ENCODE assay signal across 8 cellular contexts in the genomic region with DNA sequence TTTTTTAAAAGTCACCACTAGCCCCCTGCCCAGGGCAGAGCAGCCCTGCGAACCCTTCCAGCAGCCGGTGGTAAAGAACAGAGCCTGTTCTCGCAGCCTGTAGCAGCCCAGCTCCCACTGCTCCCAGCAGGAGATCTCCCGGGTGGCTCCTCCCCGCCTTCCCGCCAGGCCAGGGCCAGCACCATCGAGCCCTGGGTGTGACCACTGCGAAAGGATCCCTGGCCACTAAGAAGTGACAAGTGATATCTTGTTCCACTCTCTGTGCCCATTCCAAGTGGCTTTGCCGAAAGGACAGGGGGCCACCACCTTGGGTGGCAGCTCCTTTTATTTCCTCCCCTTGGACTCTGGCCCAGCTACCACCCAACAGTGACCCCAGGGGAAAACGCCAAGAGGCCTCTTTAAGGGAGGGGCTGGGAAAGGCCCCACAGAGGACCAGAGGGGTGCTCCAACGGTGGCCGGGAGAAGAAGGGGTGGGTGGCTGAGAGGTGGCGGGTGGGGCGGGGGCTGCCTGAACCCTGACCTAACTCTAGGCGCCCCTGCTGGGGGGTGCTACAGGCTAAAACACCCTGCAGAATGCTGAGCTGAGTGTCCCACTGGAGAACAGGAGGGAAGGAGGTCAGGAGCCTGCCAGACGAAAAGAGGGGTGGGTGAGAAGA. TPM values are rescaled to one million over a fixed set of nuclear protein-coding genes. Genes with fewer than 3 reads are reported as not detected.
DNase-seq lines count a peak whose midpoint lies in the region; TF ChIP-seq lines count a peak whose summit lies in the region.

No MANE protein-coding gene starts in this region.

- peaks cover 53% of the 10 kb centered on the region for H3K79me2 ChIP-seq in fibroblast of lung (ENCODE audit: control insufficient read depth, insufficient read depth, low read length)
- peaks cover 58% of the 10 kb centered on the region for H3K79me2 ChIP-seq in osteoblast (ENCODE audit: insufficient read depth, low read length)

- POLR2A ChIA-PET in Caco-2 (lab: Charles Lee) = interaction anchor here (0.6 kb wide), 1 partner anchor 26 kb away, joined by 3 read pairs; no protein-coding TSS in a partner anchor

- peak overlapping the region; percentile 44 for H3K4me3 ChIP-seq in Caco-2 (ENCODE audit: low read depth, low read length)
- peak overlapping the region; percentile 90 for H3K4me3 ChIP-seq in SK-N-MC
- peak overlapping the region; percentile 55 to 89 (median 72) for H3K4me3 ChIP-seq in fibroblast of lung (replicated peaks in 1 of 4; ENCODE audit: control extremely low read depth in 1 of 4, insufficient read depth in 1 of 4, low read depth in 3 of 4, low read length in 4 of 4)
- peak overlapping the region; percentile 77 for H3K4me3 ChIP-seq in osteoblast (ENCODE audit: insufficient read depth, low read length)

- no peaks in the 10 kb centered on the region for H3K36me3 ChIP-seq in Caco-2 (ENCODE audit: control insufficient read depth, insufficient read depth, low read length)
- peaks cover 7% of the 10 kb centered on the region; the same call in 1 of the 2 replicates for H3K36me3 ChIP-seq in SK-N-MC (ENCODE audit: insufficient read depth, low read length)
- H3K36me3 ChIP-seq in fibroblast of lung (ENCODE audit: control insufficient read depth, insufficient read depth, low read length) = peaks cover 4% of the 10 kb centered on the region
- no peaks in the 10 kb centered on the region for H3K36me3 ChIP-seq in osteoblast (ENCODE audit: insufficient read depth, low read length)

- H3K9ac ChIP-seq in SK-N-MC (ENCODE audit: insufficient read length) (peak overlapping the region; percentile 90), fibroblast of lung (ENCODE audit: insufficient read depth, low read length) (peak overlapping the region; percentile 23)

- H3K36me3 Mint-ChIP-seq in Caco-2 (ENCODE audit: insufficient read depth, unreplicated experiment) = peaks cover 9% of the 10 kb centered on the region

- H4K20me1 ChIP-seq in fibroblast of lung (ENCODE audit: control insufficient read depth, extremely low read depth, insufficient read depth, low read length) (no peaks in the 10 kb centered on the region), osteoblast (ENCODE audit: insufficient read depth, low read length) (peaks cover 53% of the 10 kb centered on the region)

- H3K4me2 ChIP-seq in fibroblast of lung (ENCODE audit: extremely low read depth, insufficient read depth, low read length) (peak overlapping the region; percentile 77), osteoblast (ENCODE audit: insufficient read depth, low read length) (peak overlapping the region; percentile 84)

- no peaks in the 10 kb centered on the region for H3K4me1 Mint-ChIP-seq in Caco-2 (ENCODE audit: low read depth, unreplicated experiment)

- H3K4me1 ChIP-seq in Caco-2 (peaks cover 14% of the 10 kb centered on the region), fibroblast of lung (ENCODE audit: control insufficient read depth, extremely low read depth, insufficient read depth, low read length) (peaks cover 10% of the 10 kb centered on the region), osteoblast (ENCODE audit: insufficient read depth, low read length) (peaks cover 10% of the 10 kb centered on the region)

- no peaks in the 10 kb centered on the region for H3K27me3 ChIP-seq in Caco-2 (replicated peaks; ENCODE audit: control insufficient read depth, insufficient read depth, low read length)
- no peaks in the 10 kb centered on the region for H3K27me3 ChIP-seq in fibroblast of lung (ENCODE audit: control insufficient read depth, insufficient read depth, low read length)
- no peaks in the 10 kb centered on the region for H3K27me3 ChIP-seq in osteoblast (ENCODE audit: insufficient read depth, low read length)

- H3K27me3 Mint-ChIP-seq in Caco-2 (ENCODE audit: insufficient read depth, unreplicated experiment) = no peaks in the 10 kb centered on the region

- H3K27ac ChIP-seq in SK-N-MC (peak overlapping the region; percentile 66), fibroblast of lung (ENCODE audit: insufficient read depth, low read length) (peak overlapping the region; percentile 38), osteoblast (ENCODE audit: low read depth, low read length) (no peak overlapping the region)

- CTCF ChIA-PET in Caco-2 (lab: Charles Lee) = interaction anchor here (1.0 to 1.8 kb wide), 3 partner anchors 29 to 132 kb away, joined by 4 read pairs; a partner anchor contains a TSS

- DNase-seq in Caco-2 (no peak), SK-N-MC (ENCODE audit: low read depth, low spot score) (no peak), fibroblast of lung (ENCODE audit: low read depth in 2 of 2) (peak in 1 of 2 donors; percentile 35), osteoblast (ENCODE audit: insufficient read length, low spot score, missing footprints) (peak; percentile 99), ureter (ENCODE audit: low spot score) (no peak), hippocampal formation (lab: John Stamatoyannopoulos, UW) (no peak), NAMALWA (ENCODE audit: low spot score) (no peak), GM20000 (ENCODE audit: low spot score) (no peak)

- no peak overlapping the region for H2AFZ ChIP-seq in fibroblast of lung (ENCODE audit: low read length)
- H2AFZ ChIP-seq in osteoblast (ENCODE audit: low read length) = no peak overlapping the region

- H3K9me3 Mint-ChIP-seq in Caco-2 (ENCODE audit: unreplicated experiment) = no peaks in the 10 kb centered on the region

- no peak overlapping the region for H3K27ac Mint-ChIP-seq in Caco-2 (ENCODE audit: unreplicated experiment)

- BruUV-seq in Caco-2 (replicated peaks; lab: Mats Ljungman, UMichigan) = TSS peak; percentile 27

- intact Hi-C loops in Caco-2 (cut with micrococcal nuclease; ENCODE audit: unreplicated experiment) = no loop called here

- H3K4me3 Mint-ChIP-seq in Caco-2 (ENCODE audit: unreplicated experiment) = peak overlapping the region; percentile 76

- H3K9me3 ChIP-seq in Caco-2 (no peaks in the 10 kb centered on the region), SK-N-MC (ENCODE audit: low read depth, low read length) (no peaks in the 10 kb centered on the region), fibroblast of lung (ENCODE audit: control insufficient read depth, insufficient read depth, low read depth, low read length) (no peaks in the 10 kb centered on the region), osteoblast (ENCODE audit: low read depth, low read length) (no peaks in the 10 kb centered on the region)

- TF ChIP-seq CTCF in Caco-2 (IDR thresholded peaks at IDR 0.05; ENCODE audit: insufficient read depth in 1 of 2, low read depth in 1 of 2, low read length in 1 of 2, severe bottlenecking in 1 of 2, unreplicated experiment in 1 of 2) (no peak), fibroblast of lung (conservative IDR thresholded peaks at IDR 0.05 in 1 of 2, IDR thresholded peaks at IDR 0.05 in 1 of 2; ENCODE audit: low read depth in 1 of 2, low read length in 2 of 2) (no peak), osteoblast (IDR thresholded peaks at IDR 0.05; ENCODE audit: extremely low read depth, low read depth, low read length) (no peak), GM20000 (IDR thresholded peaks at IDR 0.05; ENCODE audit: extremely low read depth, missing control alignments) (no peak)

RNA-seq across cellular contexts. Expression of a gene that starts 1.6 kb away (rescaled TPM):
- total RNA-seq in Caco-2 (2022) = 20.3 and 22.0 TPM in 2 replicates
- total RNA-seq in fibroblast of lung = 18.2 and 18.5 TPM in 2 replicates
- polyA plus RNA-seq in fibroblast of lung = 12.3 and 14.4 TPM in 2 replicates
- polyA plus RNA-seq in fibroblast of lung (2012) = 19.3 and 19.8 TPM in 2 replicates
- 18.7 and 24.5 TPM in 2 replicates for polyA minus RNA-seq in fibroblast of lung (ENCODE audit: low replicate concordance)
- 25.3 and 32.9 TPM in 2 replicates for total RNA-seq in osteoblast
- total RNA-seq in ureter = 36.0 TPM

RNA-seq across cellular contexts. Expression of a gene that starts 25.2 kb away (rescaled TPM):
- total RNA-seq in Caco-2 (2022) (35.6 and 38.2 TPM in 2 replicates), fibroblast of lung (43.3 and 48.0 TPM in 2 replicates), osteoblast (52.7 and 65.5 TPM in 2 replicates), ureter (31.8 TPM)
- 13.3 and 13.6 TPM in 2 replicates for polyA plus RNA-seq in fibroblast of lung
- 23.7 and 26.1 TPM in 2 replicates for polyA plus RNA-seq in fibroblast of lung (2012)
- polyA minus RNA-seq in fibroblast of lung (ENCODE audit: low replicate concordance) = 15.6 and 19.8 TPM in 2 replicates
